10 cellular contexts compared by ENCODE assay signal in the genomic region with DNA sequence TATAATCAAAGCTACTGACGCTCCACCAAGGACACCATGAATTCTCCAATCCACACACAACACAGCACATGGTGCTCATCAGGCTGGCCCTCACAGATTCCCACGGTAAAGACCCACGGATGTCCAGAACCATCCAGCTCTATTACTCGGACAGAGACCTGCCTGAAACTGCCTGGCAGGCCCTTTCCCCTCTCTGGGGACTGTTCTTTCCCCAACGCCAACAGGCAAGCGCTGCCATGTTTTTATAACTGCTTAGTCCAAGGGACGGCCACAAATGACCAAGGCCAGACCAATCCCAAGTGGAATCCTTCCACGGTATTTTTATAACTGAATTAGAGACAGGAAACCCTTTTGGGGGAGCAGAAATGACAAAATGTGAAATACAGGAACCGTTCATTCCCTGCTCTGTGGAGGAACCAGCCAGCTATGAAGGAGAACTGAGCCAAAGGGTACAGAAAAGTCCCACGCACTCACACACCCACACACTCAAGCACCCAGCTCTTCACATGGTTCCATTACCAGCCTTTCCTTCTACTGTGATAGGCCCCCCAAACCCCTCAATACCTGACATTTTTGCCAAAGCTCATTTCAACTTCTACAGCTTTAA. TPM values are rescaled to one million over a fixed set of nuclear protein-coding genes. Genes with fewer than 3 reads are reported as not detected.
DNase-seq lines count a peak whose midpoint lies in the region; ATAC-seq, FAIRE-seq and TF ChIP-seq lines count a peak whose summit lies in the region.
"Had no signal": no experiment of that assay in that cellular context is flagged by ENCODE, and none has a peak within 500 bp of the region (broad histone marks: within the 10 kb centered on the region; RNA-seq: fewer than 3 reads in every experiment).

No MANE protein-coding gene starts in this region.

- no peak overlapping the region for H2AFZ ChIP-seq in SK-N-SH (ENCODE audit: low read depth)

- H3K79me2 ChIP-seq in SK-N-SH (ENCODE audit: insufficient read depth), result peaks cover 86% of the 10 kb centered on the region

- POLR2A ChIA-PET in SK-N-SH (lab: Yijun Ruan, JAX), result no interaction called here
- POLR2A ChIA-PET in naive thymus-derived CD8-positive, alpha-beta T cell (lab: Charles Lee), result interaction anchor here (1.3 to 2.0 kb wide), 2 partner anchors 28 to 37 kb away, joined by 3 to 11 read pairs; no protein-coding TSS in a partner anchor

- no peaks in the 10 kb centered on the region for H3K27me3 ChIP-seq in SK-N-SH (ENCODE audit: insufficient read depth)
- H3K27me3 ChIP-seq: adrenal gland had no signal

- CTCF ChIA-PET in SK-N-SH (lab: Yijun Ruan, JAX), result interaction anchor here (0.6 kb wide), 1 partner anchor 407 kb away, joined by 3 read pairs; no protein-coding TSS in a partner anchor

- H3K9ac ChIP-seq in SK-N-SH, result no peak overlapping the region

- H4K20me1 ChIP-seq in SK-N-SH (ENCODE audit: insufficient read depth), result peaks cover 65% of the 10 kb centered on the region

- H3K27ac Mint-ChIP-seq in activated T-helper 1 cell treated with anti-CD3 and anti-CD28 coated beads, Interleukin-12 subunit alpha, Interleukin-12 subunit beta, Interleukin-2, Interleukin-4 antibody, amounts not matched to agents 30 ng/mL and 10 ng/mL and 1 ng/mL, durations not matched to agents 14 hours and 24 hours and 36 hours, result peak overlapping the region; percentile 62
- peak overlapping the region; percentile 83 to 96 (median 92) for H3K27ac Mint-ChIP-seq in naive thymus-derived CD8-positive, alpha-beta T cell

- peaks cover 8% of the 10 kb centered on the region for H3F3A ChIP-seq in SK-N-SH (replicated peaks; ENCODE audit: insufficient read depth)

- intact Hi-C loops in activated T-helper 1 cell treated with anti-CD3 and anti-CD28 coated beads, Interleukin-12 subunit alpha, Interleukin-12 subunit beta, Interleukin-2, Interleukin-4 antibody, amounts not matched to agents 30 ng/mL and 10 ng/mL and 1 ng/mL, durations not matched to agents 14 hours and 24 hours and 36 hours (cut with micrococcal nuclease), result loop anchor here (5.0 to 10.0 kb wide), 6 partner anchors 113 to 1185 kb away; a partner anchor contains a TSS

- H3K4me1 ChIP-seq in SK-N-SH (ENCODE audit: control insufficient read depth in 1 of 2, insufficient read depth in 2 of 2, low read depth in 1 of 2, low read length in 1 of 2), result peaks cover 12 to 14% of the 10 kb centered on the region in 2 experiments; a peak in 3 of 4 replicates

- no peaks in the 10 kb centered on the region for H3K36me3 ChIP-seq in SK-N-SH (replicated peaks in 1 of 2; ENCODE audit: control insufficient read depth in 1 of 2, insufficient read depth in 2 of 2, low read length in 1 of 2)
- H3K36me3 ChIP-seq: adrenal gland had no signal

- no peaks in the 10 kb centered on the region for H3K9me3 ChIP-seq in SK-N-SH
- H3K9me3 ChIP-seq: adrenal gland had no signal

- no peak for ATAC-seq in SK-N-SH treated with all-trans-retinoic acid at 6 μM for 48 hours
- ATAC-seq in GM21576 (IDR thresholded peaks at IDR 0.05; ENCODE audit: unreplicated experiment), result peak; percentile 28
- no peak for ATAC-seq in naive thymus-derived CD8-positive, alpha-beta T cell

- TF ChIP-seq CTCF in SK-N-SH (IDR thresholded peaks at IDR 0.05) (no peak), D721Med (IDR thresholded peaks at IDR 0.05; ENCODE audit: insufficient read depth, missing control alignments) (no peak)

- no peaks in the 10 kb centered on the region for H3K27me3 Mint-ChIP-seq in activated T-helper 1 cell treated with anti-CD3 and anti-CD28 coated beads, Interleukin-12 subunit alpha, Interleukin-12 subunit beta, Interleukin-2, Interleukin-4 antibody, amounts not matched to agents 30 ng/mL and 10 ng/mL and 1 ng/mL, durations not matched to agents 14 hours and 24 hours and 36 hours (ENCODE audit: insufficient read depth)
- H3K27me3 Mint-ChIP-seq in naive thymus-derived CD8-positive, alpha-beta T cell, result no peaks in the 10 kb centered on the region

- no peak for TF ChIP-seq EP300 in SK-N-SH (IDR thresholded peaks at IDR 0.05; ENCODE audit: borderline replicate concordance in 1 of 2, low read depth in 1 of 2, low read length in 1 of 2)

- no peaks in the 10 kb centered on the region for H3K9me2 ChIP-seq in SK-N-SH

- no peak overlapping the region for H3K27ac ChIP-seq in SK-N-SH (ENCODE audit: low read depth in 2 of 2, low read length in 1 of 2)
- H3K27ac ChIP-seq: adrenal gland had no signal

- H3K4me2 ChIP-seq in SK-N-SH, result peak overlapping the region; percentile 93; the same call in 1 of the 2 replicates

- no peaks in the 10 kb centered on the region for H3K9me3 Mint-ChIP-seq in activated T-helper 1 cell treated with anti-CD3 and anti-CD28 coated beads, Interleukin-12 subunit alpha, Interleukin-12 subunit beta, Interleukin-2, Interleukin-4 antibody, amounts not matched to agents 30 ng/mL and 10 ng/mL and 1 ng/mL, durations not matched to agents 14 hours and 24 hours and 36 hours
- no peaks in the 10 kb centered on the region for H3K9me3 Mint-ChIP-seq in naive thymus-derived CD8-positive, alpha-beta T cell

- peaks cover 29% of the 10 kb centered on the region for H3K36me3 Mint-ChIP-seq in activated T-helper 1 cell treated with anti-CD3 and anti-CD28 coated beads, Interleukin-12 subunit alpha, Interleukin-12 subunit beta, Interleukin-2, Interleukin-4 antibody, amounts not matched to agents 30 ng/mL and 10 ng/mL and 1 ng/mL, durations not matched to agents 14 hours and 24 hours and 36 hours (ENCODE audit: low read depth)
- H3K36me3 Mint-ChIP-seq in naive thymus-derived CD8-positive, alpha-beta T cell, result peaks cover 0 to 17% (median 5%) of the 10 kb centered on the region in 3 donors

- no peak overlapping the region for H3K4me3 ChIP-seq in SK-N-SH (ENCODE audit: low read depth in 2 of 2, low read length in 1 of 2)
- H3K4me3 ChIP-seq: adrenal gland had no signal

- H3K4me3 Mint-ChIP-seq in activated T-helper 1 cell treated with anti-CD3 and anti-CD28 coated beads, Interleukin-12 subunit alpha, Interleukin-12 subunit beta, Interleukin-2, Interleukin-4 antibody, amounts not matched to agents 30 ng/mL and 10 ng/mL and 1 ng/mL, durations not matched to agents 14 hours and 24 hours and 36 hours, result peak overlapping the region; percentile 17
- peak overlapping the region; percentile 53 to 90 (median 78) for H3K4me3 Mint-ChIP-seq in naive thymus-derived CD8-positive, alpha-beta T cell

- 98% methylated on average over 10 of the region's 10 CpGs for WGBS in SK-N-SH (ENCODE audit: low lambda C conversion rate)

- FAIRE-seq in D721Med (lab: Jason Lieb, UNC), result no peak

- DNase-seq in SK-N-SH (no peak), NCI-H1417 treated with DMSO at 0.1 percent for 48 hours (lab: John Stamatoyannopoulos, UW) (no peak), COR-L47 (lab: John Stamatoyannopoulos, UW) (no peak), D721Med (ENCODE audit: insufficient read length, low spot score) (no peak)
- no peak for DNase-seq in activated T-helper 1 cell treated with anti-CD3 and anti-CD28 coated beads, Interleukin-12 subunit alpha, Interleukin-12 subunit beta, Interleukin-2, Interleukin-4 antibody, amounts not matched to agents 30 ng/mL and 10 ng/mL and 1 ng/mL, durations not matched to agents 14 hours and 24 hours and 36 hours (ENCODE audit: low spot score)
- DNase-seq in naive thymus-derived CD8-positive, alpha-beta T cell, result no peak
- DNase-seq: NCI-H187 treated with DMSO at 0.1 percent for 48 hours had no signal

- no peak for TF ChIP-seq RAD21 in SK-N-SH (IDR thresholded peaks at IDR 0.05; ENCODE audit: low read length)

- peaks cover 73% of the 10 kb centered on the region for H3K4me1 Mint-ChIP-seq in activated T-helper 1 cell treated with anti-CD3 and anti-CD28 coated beads, Interleukin-12 subunit alpha, Interleukin-12 subunit beta, Interleukin-2, Interleukin-4 antibody, amounts not matched to agents 30 ng/mL and 10 ng/mL and 1 ng/mL, durations not matched to agents 14 hours and 24 hours and 36 hours (ENCODE audit: low read depth)
- peaks cover 41 to 76% (median 72%) of the 10 kb centered on the region in 4 donors for H3K4me1 Mint-ChIP-seq in naive thymus-derived CD8-positive, alpha-beta T cell

TF ChIP-seq in SK-N-SH, 30 proteins besides CTCF, POLR2A, EP300 and RAD21 (continues in another document):
- TF ChIP-seq RCOR1 (IDR thresholded peaks at IDR 0.05; ENCODE audit: low read length), result no peak
- TF ChIP-seq, protein P1, sequence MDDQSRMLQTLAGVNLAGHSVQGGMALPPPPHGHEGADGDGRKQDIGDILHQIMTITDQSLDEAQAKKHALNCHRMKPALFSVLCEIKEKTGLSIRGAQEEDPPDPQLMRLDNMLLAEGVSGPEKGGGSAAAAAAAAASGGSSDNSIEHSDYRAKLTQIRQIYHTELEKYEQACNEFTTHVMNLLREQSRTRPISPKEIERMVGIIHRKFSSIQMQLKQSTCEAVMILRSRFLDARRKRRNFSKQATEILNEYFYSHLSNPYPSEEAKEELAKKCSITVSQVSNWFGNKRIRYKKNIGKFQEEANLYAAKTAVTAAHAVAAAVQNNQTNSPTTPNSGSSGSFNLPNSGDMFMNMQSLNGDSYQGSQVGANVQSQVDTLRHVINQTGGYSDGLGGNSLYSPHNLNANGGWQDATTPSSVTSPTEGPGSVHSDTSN (IDR thresholded peaks at IDR 0.05), result no peak
- TF ChIP-seq EZH2phosphoT487 (IDR thresholded peaks at IDR 0.05; ENCODE audit: borderline replicate concordance, low read depth), result no peak

TF ChIP-seq in SK-N-SH treated with all-trans-retinoic acid at 6 μM for 48 hours, 23 proteins besides CTCF, POLR2A, EP300 and RAD21 (continues in another document):
- TF ChIP-seq, protein P2, sequence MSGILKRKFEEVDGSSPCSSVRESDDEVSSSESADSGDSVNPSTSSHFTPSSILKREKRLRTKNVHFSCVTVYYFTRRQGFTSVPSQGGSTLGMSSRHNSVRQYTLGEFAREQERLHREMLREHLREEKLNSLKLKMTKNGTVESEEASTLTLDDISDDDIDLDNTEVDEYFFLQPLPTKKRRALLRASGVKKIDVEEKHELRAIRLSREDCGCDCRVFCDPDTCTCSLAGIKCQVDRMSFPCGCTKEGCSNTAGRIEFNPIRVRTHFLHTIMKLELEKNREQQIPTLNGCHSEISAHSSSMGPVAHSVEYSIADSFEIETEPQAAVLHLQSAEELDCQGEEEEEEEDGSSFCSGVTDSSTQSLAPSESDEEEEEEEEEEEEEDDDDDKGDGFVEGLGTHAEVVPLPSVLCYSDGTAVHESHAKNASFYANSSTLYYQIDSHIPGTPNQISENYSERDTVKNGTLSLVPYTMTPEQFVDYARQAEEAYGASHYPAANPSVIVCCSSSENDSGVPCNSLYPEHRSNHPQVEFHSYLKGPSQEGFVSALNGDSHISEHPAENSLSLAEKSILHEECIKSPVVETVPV (CRISPR knock-in tag; IDR thresholded peaks at IDR 0.05), result no peak
- TF ChIP-seq CSDC2 (CRISPR knock-in tag; IDR thresholded peaks at IDR 0.05), result no peak
- TF ChIP-seq ZNF8 (CRISPR knock-in tag; IDR thresholded peaks at IDR 0.05), result no peak
- TF ChIP-seq ZNF70 (CRISPR knock-in tag; IDR thresholded peaks at IDR 0.05), result no peak

RNA-seq across cellular contexts. Expression of a gene that starts 4.1 kb away (rescaled TPM):
- polyA plus RNA-seq in SK-N-SH (2012; rRNA removed), result 10.8 and 10.9 TPM in 2 replicates
- 13.3 and 16.6 TPM in 2 replicates for polyA plus RNA-seq in SK-N-SH (2012; cell fraction: cytosol; rRNA removed)
- 5.2 and 8.9 TPM in 2 replicates for polyA plus RNA-seq in SK-N-SH (2012; cell fraction: nucleus; rRNA removed)
- 92.7 and 104 TPM in 2 replicates for total RNA-seq in activated T-helper 1 cell treated with anti-CD3 and anti-CD28 coated beads, Interleukin-12 subunit alpha, Interleukin-12 subunit beta, Interleukin-2, Interleukin-4 antibody, amounts not matched to agents 30 ng/mL and 10 ng/mL and 1 ng/mL, durations not matched to agents 14 hours and 24 hours and 36 hours
- 100 to 1,000 TPM; 152 to 169 TPM for total RNA-seq in naive thymus-derived CD8-positive, alpha-beta T cell
- polyA plus RNA-seq in naive thymus-derived CD8-positive, alpha-beta T cell, result 10 to 100 TPM; 54.3 to 77.5 (median 59.9) TPM
